20 cellular contexts compared by ENCODE assay signal in the genomic region with DNA sequence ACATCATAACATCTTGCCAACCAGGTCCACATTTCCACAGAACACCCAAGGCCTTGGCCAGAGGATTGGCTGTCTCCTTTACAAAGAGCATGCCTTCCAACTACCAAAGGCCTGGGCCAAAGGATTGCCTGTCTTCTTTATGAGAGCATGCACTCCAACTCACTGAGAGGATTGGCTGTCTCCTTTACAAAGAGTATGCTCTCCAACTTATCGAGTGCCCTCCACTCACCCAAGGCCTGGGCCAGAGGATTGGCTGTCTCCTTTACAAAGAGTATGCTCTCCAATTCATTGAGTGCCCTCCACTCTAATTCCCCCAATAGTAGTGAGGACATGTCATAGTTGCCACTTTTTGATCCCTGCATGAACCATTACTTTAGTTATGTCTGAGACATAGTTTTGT.
"Had no signal": no experiment of that assay in that cellular context is flagged by ENCODE, and none has a peak within 500 bp of the region (broad histone marks: within the 10 kb centered on the region; RNA-seq: fewer than 3 reads in every experiment).

No MANE protein-coding gene starts in this region.

- H3K36me3 ChIP-seq: ovary, sigmoid colon, stomach, thyroid gland had no signal

- DNase-seq: cortex of kidney; effector memory CD8-positive, alpha-beta T cell; erythroblast; mammary epithelial cell; natural killer cell; occipital lobe; ovary; posterior cingulate gyrus; psoas muscle; right cardiac atrium; sigmoid colon; stimulated activated CD4-positive, alpha-beta T cell treated with anti-CD3 and anti-CD28 coated beads, Interleukin-2, amount 100 ng/mL, for 24 hours; stimulated activated CD4-positive, alpha-beta T cell treated with anti-CD3 and anti-CD28 coated beads, Interleukin-4, amount 100 ng/mL, for 24 hours; stimulated activated naive CD4-positive, alpha-beta T cell treated with Interleukin-2 at 50 U/mL for 16 hours; stomach; thyroid gland had no signal

- H3K9me3 ChIP-seq: ovary, psoas muscle, sigmoid colon, stomach, thyroid gland had no signal

- FAIRE-seq: endometrium, frontal cortex, keratinocyte, urothelium cell line had no signal

- H3K4me3 ChIP-seq: ovary, psoas muscle, sigmoid colon, stomach, thyroid gland had no signal

- H3K4me1 ChIP-seq: psoas muscle, sigmoid colon, stomach, thyroid gland had no signal

- H3K27ac ChIP-seq: ovary, psoas muscle, sigmoid colon, stomach, thyroid gland had no signal

- H3K27me3 ChIP-seq: ovary, sigmoid colon, stomach, thyroid gland had no signal
